ENCODE assay signal across 1 cellular context in the genomic region with DNA sequence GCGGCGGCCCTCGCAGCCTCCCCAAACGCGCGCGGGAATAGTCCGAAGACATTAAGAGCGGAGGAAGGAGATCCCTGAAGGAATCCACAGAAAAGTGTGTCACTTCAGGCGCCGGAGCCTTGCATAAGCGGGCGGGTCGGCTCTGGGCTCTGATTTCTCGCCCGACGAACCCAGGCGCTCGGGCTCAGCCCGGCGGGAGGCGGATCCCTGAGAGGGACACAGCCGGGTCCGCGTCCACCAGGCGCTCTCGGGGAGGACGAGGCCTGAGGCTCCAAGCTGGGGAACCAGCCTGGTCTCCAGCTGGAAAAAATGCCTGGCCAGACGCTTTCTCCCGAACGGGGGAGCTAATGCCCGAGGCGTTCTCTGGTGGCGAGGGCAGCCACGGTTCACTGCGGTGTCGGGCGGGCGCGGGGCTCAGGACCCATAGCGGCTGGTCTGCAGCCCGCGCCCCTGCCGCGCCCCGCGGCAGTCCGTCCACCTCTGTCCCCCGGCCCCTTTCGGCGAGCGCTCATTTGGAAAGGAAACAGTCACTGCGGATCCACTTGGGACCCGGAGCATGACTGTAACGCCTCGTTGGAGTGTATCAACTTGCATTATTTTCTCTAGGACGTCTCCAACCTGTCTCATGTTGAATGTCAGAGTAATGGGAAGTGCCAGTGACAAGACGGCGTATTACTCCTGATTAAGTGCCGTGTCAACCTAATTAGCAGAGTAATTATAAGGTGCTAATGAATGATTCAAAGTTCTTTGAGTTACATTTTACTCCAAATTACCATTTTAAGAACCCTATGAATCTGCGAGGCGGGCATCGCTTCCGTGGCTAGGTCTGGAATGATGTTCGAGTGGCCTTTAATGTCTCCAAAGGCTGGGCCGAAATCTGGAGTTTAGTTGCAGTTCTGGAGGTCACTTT.
TF ChIP-seq lines count a peak whose summit lies in the region.

No MANE protein-coding gene starts in this region.

TF ChIP-seq in H1, 55 proteins besides CTCF, POLR2A, EP300 and RAD21:
- TF ChIP-seq SUZ12 (IDR thresholded peaks at IDR 0.05; ENCODE audit: low read length) (peak; percentile 98), GABPA (IDR thresholded peaks at IDR 0.05; ENCODE audit: borderline replicate concordance, insufficient read depth, low read length) (no peak), EZH2 (IDR thresholded peaks at IDR 0.05; ENCODE audit: low read depth, low read length, severe bottlenecking) (peak; percentile 98), KDM4A (IDR thresholded peaks at IDR 0.05; ENCODE audit: low read depth, low read length, severe bottlenecking) (no peak), CTBP2 (IDR thresholded peaks at IDR 0.05; ENCODE audit: borderline replicate concordance, insufficient read depth, insufficient read length, low read length) (peak; percentile 49), RNF2 (IDR thresholded peaks at IDR 0.05; ENCODE audit: borderline replicate concordance, low read depth, low read length, missing control alignments, poor library complexity, severe bottlenecking) (peak; percentile 71), YY1 (IDR thresholded peaks at IDR 0.05; ENCODE audit: low read depth, low read length) (no peak), BACH1 (IDR thresholded peaks at IDR 0.05; ENCODE audit: low read length) (no peak), ASH2L (IDR thresholded peaks at IDR 0.05; ENCODE audit: low read length) (peak; percentile 2), TEAD4 (IDR thresholded peaks at IDR 0.05; ENCODE audit: low read depth, low read length) (no peak)
